Comparison of ENCODE assay signal across 9 cellular contexts in genomic region chr5:6827815-6828214, GRCh38.
DNase-seq lines count a peak whose midpoint lies in the region; ATAC-seq and TF ChIP-seq lines count a peak whose summit lies in the region.
"Had no signal": no experiment of that assay in that cellular context is flagged by ENCODE, and none has a peak within 500 bp of the region (broad histone marks: within the 10 kb centered on the region; RNA-seq: fewer than 3 reads in every experiment).

No MANE protein-coding gene starts in this region.

- H3K27me3 ChIP-seq in BE2C (no peaks in the 10 kb centered on the region), PC-3 (ENCODE audit: low read length) (peaks cover 61% of the 10 kb centered on the region)
- H3K27me3 ChIP-seq: vagina had no signal

- H4K20me1 ChIP-seq in PC-3 (ENCODE audit: low read length), result no peaks in the 10 kb centered on the region

- H3K4me3 Mint-ChIP-seq in activated CD8-positive, alpha-beta T cell treated with anti-CD3 and anti-CD28 coated beads, Interleukin-2, amount 10 ng/mL, durations not matched to agents 7 days and 5 days, result peak overlapping the region; percentile 75

- H3K36me3 Mint-ChIP-seq in activated CD8-positive, alpha-beta T cell treated with anti-CD3 and anti-CD28 coated beads, Interleukin-2, amount 10 ng/mL, durations not matched to agents 7 days and 5 days (ENCODE audit: low read depth), result no peaks in the 10 kb centered on the region

- no peaks in the 10 kb centered on the region for H3F3A ChIP-seq in PC-3 (ENCODE audit: low read length, unreplicated experiment)

- BruUV-seq in PC-3 (replicated peaks; lab: Mats Ljungman, UMichigan), result no TSS peak

- intact Hi-C loops in PC-3 (cut with micrococcal nuclease), result no loop called here

- H3K4me1 ChIP-seq in BE2C (peaks cover 4% of the 10 kb centered on the region; the same call in 1 of the 2 replicates), PC-3 (ENCODE audit: insufficient read depth, low read length) (no peaks in the 10 kb centered on the region)
- H3K4me1 ChIP-seq: vagina had no signal

- H3K9me3 ChIP-seq in BE2C (no peaks in the 10 kb centered on the region; the same call in 1 of the 2 replicates), PC-3 (ENCODE audit: low read length) (no peaks in the 10 kb centered on the region)
- H3K9me3 ChIP-seq: vagina had no signal

- H3K36me3 ChIP-seq in BE2C, result no peaks in the 10 kb centered on the region
- H3K36me3 ChIP-seq in PC-3 (ENCODE audit: low read depth, low read length), result no peaks in the 10 kb centered on the region
- H3K36me3 ChIP-seq: vagina had no signal

- peak overlapping the region; percentile 86 for H3K27ac Mint-ChIP-seq in activated CD8-positive, alpha-beta T cell treated with anti-CD3 and anti-CD28 coated beads, Interleukin-2, amount 10 ng/mL, durations not matched to agents 7 days and 5 days

- no peak overlapping the region for H3K4me2 ChIP-seq in PC-3 (ENCODE audit: low read length)

- H3K9ac ChIP-seq in PC-3 (ENCODE audit: low read length), result no peak overlapping the region

- POLR2A ChIA-PET in activated CD8-positive, alpha-beta T cell treated with anti-CD3 and anti-CD28 coated beads, Interleukin-2, amount 10 ng/mL, durations not matched to agents 7 days and 5 days (lab: Charles Lee), result no interaction called here
- POLR2A ChIA-PET in PC-3 (lab: Charles Lee; ENCODE audit: unreplicated experiment), result no interaction called here

- DNase-seq in BE2C, result peak; percentile 22
- peak; percentile 80 for DNase-seq in activated CD8-positive, alpha-beta T cell treated with anti-CD3 and anti-CD28 coated beads, Interleukin-2, amount 10 ng/mL, durations not matched to agents 7 days and 5 days
- peak; percentile 14 to 39 for DNase-seq in stimulated activated CD4-positive, alpha-beta T cell treated with anti-CD3 and anti-CD28 coated beads, Interleukin-15, amount 100 ng/mL, for 48 hours (ENCODE audit: low read depth in 2 of 2)
- no peak for DNase-seq in COLO668 (lab: John Stamatoyannopoulos, UW; ENCODE audit: unreplicated experiment)
- DNase-seq in PC-3, result no peak
- DNase-seq in NCI-H345 treated with DMSO at 0.1 percent for 48 hours (lab: John Stamatoyannopoulos, UW; ENCODE audit: unreplicated experiment), result no peak

- CTCF ChIA-PET in activated CD8-positive, alpha-beta T cell treated with anti-CD3 and anti-CD28 coated beads, Interleukin-2, amount 10 ng/mL, durations not matched to agents 7 days and 5 days (lab: Charles Lee), result interaction anchor here (1.1 kb wide), 1 partner anchor 47 kb away, joined by 3 read pairs; no protein-coding TSS in a partner anchor
- CTCF ChIA-PET in PC-3 (lab: Charles Lee), result no interaction called here

- H3K4me1 Mint-ChIP-seq in activated CD8-positive, alpha-beta T cell treated with anti-CD3 and anti-CD28 coated beads, Interleukin-2, amount 10 ng/mL, durations not matched to agents 7 days and 5 days (ENCODE audit: low read depth), result peaks cover 60% of the 10 kb centered on the region

- H3K4me3 ChIP-seq in BE2C (ENCODE audit: low read depth, low read length), result peak overlapping the region; percentile 23
- no peak overlapping the region for H3K4me3 ChIP-seq in PC-3 (ENCODE audit: low read length)
- H3K4me3 ChIP-seq: vagina had no signal

- no peaks in the 10 kb centered on the region for H3K79me2 ChIP-seq in PC-3 (ENCODE audit: low read length)

- ATAC-seq in GM19438 (IDR thresholded peaks at IDR 0.05; ENCODE audit: low read depth, unreplicated experiment), result peak; percentile 77
- ATAC-seq in HG03354 (IDR thresholded peaks at IDR 0.05; ENCODE audit: poor library complexity, severe bottlenecking, unreplicated experiment), result peak; percentile 81
- ATAC-seq in activated CD8-positive, alpha-beta T cell treated with anti-CD3 and anti-CD28 coated beads, Interleukin-2, amount 10 ng/mL, durations not matched to agents 7 days and 5 days, result peak; percentile 97
- ATAC-seq in PC-3, result no peak

- peaks cover 8% of the 10 kb centered on the region for H3K27me3 Mint-ChIP-seq in activated CD8-positive, alpha-beta T cell treated with anti-CD3 and anti-CD28 coated beads, Interleukin-2, amount 10 ng/mL, durations not matched to agents 7 days and 5 days (ENCODE audit: low read depth)

- TF ChIP-seq CTCF in BE2C (IDR thresholded peaks at IDR 0.05; ENCODE audit: low read depth, low read length) (no peak), PC-3 (conservative IDR thresholded peaks at IDR 0.05; ENCODE audit: low read depth, low read length) (no peak)

- no peak overlapping the region for H3K27ac ChIP-seq in PC-3 (ENCODE audit: low read length)
- H3K27ac ChIP-seq: vagina had no signal

- no peak overlapping the region for H2AFZ ChIP-seq in PC-3 (ENCODE audit: low read length)

- no peaks in the 10 kb centered on the region for H3K9me3 Mint-ChIP-seq in activated CD8-positive, alpha-beta T cell treated with anti-CD3 and anti-CD28 coated beads, Interleukin-2, amount 10 ng/mL, durations not matched to agents 7 days and 5 days (ENCODE audit: insufficient read depth)

- no peaks in the 10 kb centered on the region for H3K9me2 ChIP-seq in PC-3 (replicated peaks; ENCODE audit: low read length)

Comparison
In these comparisons a context has a peak if more than half of its experiments do, and no peak if none do; other contexts are left out.
1. DNase-seq: peak in BE2C (single experiment), activated CD8-positive, alpha-beta T cell treated with anti-CD3 and anti-CD28 coated beads, Interleukin-2, amount 10 ng/mL, durations not matched to agents 7 days and 5 days (single experiment) and stimulated activated CD4-positive, alpha-beta T cell treated with anti-CD3 and anti-CD28 coated beads, Interleukin-15, amount 100 ng/mL, for 48 hours (2 of 2); none in COLO668 (single experiment), PC-3 (single experiment) and NCI-H345 treated with DMSO at 0.1 percent for 48 hours (single experiment).